Comparison of ENCODE assay signal across 11 cellular contexts in the genomic region with DNA sequence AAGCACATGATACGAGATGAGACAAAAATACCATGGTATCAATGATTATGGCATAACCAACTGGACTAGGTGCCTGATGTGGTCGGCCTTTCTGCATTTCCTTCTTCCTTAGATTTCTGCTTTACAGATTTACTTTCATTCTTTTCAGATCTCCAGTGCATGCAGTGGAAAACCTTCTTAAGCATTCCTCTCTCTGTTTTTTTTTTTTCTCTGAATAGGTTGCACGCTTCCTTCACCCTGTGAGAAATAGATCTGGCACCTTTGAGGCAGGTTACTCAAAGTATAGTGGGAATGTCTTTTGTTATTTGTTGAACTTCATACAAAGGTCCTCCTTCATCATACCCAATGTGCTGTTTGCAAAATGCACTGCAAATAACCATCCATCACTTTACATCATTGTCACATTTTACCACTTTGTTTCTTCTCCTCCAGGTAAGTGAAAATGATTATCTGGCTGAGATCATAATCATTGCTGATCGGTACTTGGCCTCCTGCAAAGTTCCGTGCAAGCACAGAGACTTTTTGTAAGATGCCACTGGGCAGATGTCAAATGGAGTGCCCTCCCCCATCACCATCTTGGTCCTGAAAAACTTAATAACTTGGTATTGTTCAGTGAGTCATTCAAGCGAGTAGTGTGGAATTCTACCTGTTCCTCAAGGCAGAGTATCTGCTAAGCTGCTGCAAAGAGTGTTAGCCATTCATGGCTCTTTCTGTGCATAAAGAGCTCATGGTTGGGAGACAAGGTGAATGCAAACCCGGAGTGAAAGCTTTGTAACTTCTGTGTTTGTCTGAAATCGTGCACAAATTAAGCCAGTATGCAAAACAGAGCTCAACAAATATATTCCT. TPM values are rescaled to one million over a fixed set of nuclear protein-coding genes. Genes with fewer than 3 reads are reported as not detected.
A peak's percentile ranks its signal among the peaks of the same experiment; 100 is the strongest.
DNase-seq lines count a peak whose midpoint lies in the region; ATAC-seq and TF ChIP-seq lines count a peak whose summit lies in the region.
"Had no signal": no experiment of that assay in that cellular context is flagged by ENCODE, and none has a peak within 500 bp of the region (broad histone marks: within the 10 kb centered on the region; RNA-seq: fewer than 3 reads in every experiment).

No MANE protein-coding gene starts in this region.

- no peaks in the 10 kb centered on the region for H3K4me1 ChIP-seq in lower lobe of right lung

- peaks cover 2% of the 10 kb centered on the region for H3K36me3 Mint-ChIP-seq in progenitor cell of endocrine pancreas (ENCODE audit: insufficient read depth)
- no peaks in the 10 kb centered on the region for H3K36me3 Mint-ChIP-seq in CD14-positive monocyte

- no peak for TF ChIP-seq CTCF in progenitor cell of endocrine pancreas (IDR thresholded peaks at IDR 0.05; ENCODE audit: unreplicated experiment)
- no peak for TF ChIP-seq CTCF in lower lobe of right lung (IDR thresholded peaks at IDR 0.05)
- no peak for TF ChIP-seq CTCF in CD14-positive monocyte (IDR thresholded peaks at IDR 0.05)

- H3K9me3 Mint-ChIP-seq in progenitor cell of endocrine pancreas (ENCODE audit: low read depth) (peaks cover 5% of the 10 kb centered on the region), CD14-positive monocyte (peaks cover 0 to 4% (median 2%) of the 10 kb centered on the region in 7 donors)

- H3K4me1 Mint-ChIP-seq in progenitor cell of endocrine pancreas (ENCODE audit: low read depth) (peaks cover 39% of the 10 kb centered on the region), CD14-positive monocyte (no peaks in the 10 kb centered on the region)

- no peak for DNase-seq in progenitor cell of endocrine pancreas (ENCODE audit: low spot score, unreplicated experiment)
- DNase-seq in C1 segment of cervical spinal cord (lab: John Stamatoyannopoulos, UW) = no peak
- DNase-seq in lower lobe of right lung = no peak
- DNase-seq in NCI-H1694 treated with DMSO at 0.1 percent for 48 hours (lab: John Stamatoyannopoulos, UW) = no peak
- DNase-seq in CD14-positive monocyte (ENCODE audit: low spot score) = no peak
- DNase-seq: amniotic stem cell, NCI-H187 treated with DMSO at 0.1 percent for 48 hours, ovary had no signal

- H3K27me3 Mint-ChIP-seq in progenitor cell of endocrine pancreas (peaks cover 5% of the 10 kb centered on the region), CD14-positive monocyte (ENCODE audit: low read depth in 3 of 3) (no peaks in the 10 kb centered on the region)

- ATAC-seq in GM19043 (IDR thresholded peaks at IDR 0.05; ENCODE audit: low read depth, unreplicated experiment) (peak; percentile 57), HG02678 (IDR thresholded peaks at IDR 0.05; ENCODE audit: unreplicated experiment) (peak; percentile 59), HG03521 (IDR thresholded peaks at IDR 0.05; ENCODE audit: unreplicated experiment) (peak; percentile 28), lower lobe of right lung (no peak)

- H3K36me3 ChIP-seq in lower lobe of right lung = no peaks in the 10 kb centered on the region
- H3K36me3 ChIP-seq: ovary had no signal

- H3K27me3 ChIP-seq in lower lobe of right lung (ENCODE audit: low read depth) = no peaks in the 10 kb centered on the region
- H3K27me3 ChIP-seq: ovary had no signal

- H3K27ac ChIP-seq in lower lobe of right lung = no peak overlapping the region
- H3K27ac ChIP-seq: ovary had no signal

- intact Hi-C loops in lower lobe of right lung (cut with DNase I) = no loop called here
- intact Hi-C loops in CD14-positive monocyte (cut with micrococcal nuclease) = no loop called here

- H3K27ac Mint-ChIP-seq in progenitor cell of endocrine pancreas (peak overlapping the region; percentile 98), CD14-positive monocyte (no peak overlapping the region)

- peaks cover 9% of the 10 kb centered on the region for H3K9me3 ChIP-seq in lower lobe of right lung

- no peak overlapping the region for H3K4me3 ChIP-seq in lower lobe of right lung
- H3K4me3 ChIP-seq: ovary had no signal

- H3K4me3 Mint-ChIP-seq in progenitor cell of endocrine pancreas (ENCODE audit: low read depth) (no peak overlapping the region), CD14-positive monocyte (no peak overlapping the region)

RNA-seq across cellular contexts. Expression of a gene that starts 30.0 kb away (rescaled TPM):
- 7.0 and 7.8 TPM in 2 replicates for total RNA-seq in progenitor cell of endocrine pancreas
- total RNA-seq in lower lobe of right lung = 0.24 TPM
- polyA plus RNA-seq in CD14-positive monocyte = not detected

Comparison
In these comparisons a context has a peak if more than half of its experiments do, and no peak if none do; other contexts are left out.
1. ATAC-seq: peak in GM19043 (single experiment), HG02678 (single experiment) and HG03521 (single experiment); none in lower lobe of right lung (0 of 2).